In genomic region chr7:121875203-121875602, GRCh38 we compare ENCODE assay signal across 1 cellular context.
A peak's percentile ranks its signal among the peaks of the same experiment; 100 is the strongest.
TF ChIP-seq lines count a peak whose summit lies in the region.

No MANE protein-coding gene starts in this region.

TF ChIP-seq in H1, 55 proteins besides CTCF, POLR2A, EP300 and RAD21:
- TF ChIP-seq ATF2 (IDR thresholded peaks at IDR 0.05; ENCODE audit: low read length) = no peak
- TF ChIP-seq KDM1A (IDR thresholded peaks at IDR 0.05; ENCODE audit: borderline replicate concordance, low read length) = peak; percentile 37; the same call in 1 of the 2 replicates
